Comparison of ENCODE assay signal across 8 cellular contexts in genomic region chr4:1855334-1856070, GRCh38. TPM values are rescaled to one million over a fixed set of nuclear protein-coding genes. Genes with fewer than 3 reads are reported as not detected.
DNase-seq lines count a peak whose midpoint lies in the region; ATAC-seq and TF ChIP-seq lines count a peak whose summit lies in the region.

No MANE protein-coding gene starts in this region.

- H3K4me3 Mint-ChIP-seq in neural crest cell, result peak overlapping the region; percentile 90

- peaks cover 2% of the 10 kb centered on the region for H3K27me3 Mint-ChIP-seq in neural crest cell (ENCODE audit: low read depth)

- no peak for TF ChIP-seq CTCF in neural crest cell (conservative IDR thresholded peaks at IDR 0.05)

- H3K9me3 Mint-ChIP-seq in neural crest cell, result no peaks in the 10 kb centered on the region

- peak; percentile 25 for ATAC-seq in HG03139 (IDR thresholded peaks at IDR 0.05; ENCODE audit: unreplicated experiment)
- peak; percentile 18 for ATAC-seq in esophagus mucosa

- peak; percentile 21 for DNase-seq in activated naive CD4-positive, alpha-beta T cell treated with Interleukin-2 at 50 U/mL for 16 hours
- DNase-seq in activated naive CD4-positive, alpha-beta T cell (lab: John Stamatoyannopoulos, UW), result no peak
- DNase-seq in activated CD4-positive, alpha-beta T cell treated with anti-CD3 and anti-CD28 coated beads for 48 hours, result peak; percentile 35
- DNase-seq in neural crest cell (ENCODE audit: low read depth, low spot score), result no peak
- no peak for DNase-seq in kidney glomerular epithelial cell (lab: John Stamatoyannopoulos, UW)
- no peak for DNase-seq in Kasumi-1 (lab: John Stamatoyannopoulos, UW)

- H3K36me3 Mint-ChIP-seq in neural crest cell (ENCODE audit: low read depth), result peaks cover 2% of the 10 kb centered on the region

- no peak overlapping the region for H3K27ac Mint-ChIP-seq in neural crest cell (ENCODE audit: unreplicated experiment)

- H3K4me1 Mint-ChIP-seq in neural crest cell, result peaks cover 42% of the 10 kb centered on the region

RNA-seq across cellular contexts. Expression of gene LETM1, which starts 0.5 kb away (rescaled TPM):
- total RNA-seq in esophagus mucosa, result 55.0 TPM
- 59.5 and 60.6 TPM in 2 replicates for total RNA-seq in neural crest cell

RNA-seq across cellular contexts. Expression of gene NSD2, which starts 15.7 kb away (rescaled TPM):
- total RNA-seq in esophagus mucosa, result 42.7 TPM
- 269 and 274 TPM in 2 replicates for total RNA-seq in neural crest cell

Comparison
In these comparisons a context has a peak if more than half of its experiments do, and no peak if none do; other contexts are left out.
1. DNase-seq: peak in activated naive CD4-positive, alpha-beta T cell treated with Interleukin-2 at 50 U/mL for 16 hours (single experiment) and activated CD4-positive, alpha-beta T cell treated with anti-CD3 and anti-CD28 coated beads for 48 hours (single experiment); none in activated naive CD4-positive, alpha-beta T cell (0 of 4), neural crest cell (single experiment), kidney glomerular epithelial cell (single experiment) and Kasumi-1 (0 of 2).